ENCODE assay signal across 39 cellular contexts in genomic region chr3:139322346-139322745, GRCh38.
"Had no signal": no experiment of that assay in that cellular context is flagged by ENCODE, and none has a peak within 500 bp of the region (broad histone marks: within the 10 kb centered on the region; RNA-seq: fewer than 3 reads in every experiment).

No MANE protein-coding gene starts in this region.

- H3K9me3 Mint-ChIP-seq: activated B cell treated with CpG ODN at 0.5 μM for 24 hours; activated CD4-positive, alpha-beta memory T cell treated with anti-CD3 and anti-CD28 coated beads for 36 hours; activated CD4-positive, alpha-beta T cell treated with anti-CD3 and anti-CD28 coated beads, Interleukin-2, amount 10 ng/mL, durations not matched to agents 24 days and 14 days; activated CD8-positive, alpha-beta T cell treated with anti-CD3 and anti-CD28 coated beads for 36 hours; activated naive CD4-positive, alpha-beta T cell treated with anti-CD3 and anti-CD28 coated beads for 36 hours; activated naive CD4-positive, alpha-beta T cell treated with anti-CD3 and anti-CD28 coated beads, Interleukin-2, amount 50 U/mL, for 72 hours; activated naive CD8-positive, alpha-beta T cell treated with anti-CD3 and anti-CD28 coated beads for 36 hours; activated T-cell treated with anti-CD3 and anti-CD28 coated beads, Interleukin-2, amount 50 U/mL, for 4 hours; activated T-cell treated with anti-CD3 and anti-CD28 coated beads, Interleukin-2, amount 50 U/mL, for 72 hours; activated T-helper 1 cell treated with anti-CD3 and anti-CD28 coated beads, Interleukin-12 subunit alpha, Interleukin-12 subunit beta, Interleukin-2, Interleukin-4 antibody, amounts not matched to agents 30 ng/mL and 10 ng/mL and 1 ng/mL, durations not matched to agents 14 hours and 24 hours and 36 hours; activated T-helper 17 cell treated with anti-CD3 and anti-CD28 coated beads, Interleukin-2, amount 50 U/mL, for 72 hours; central memory CD8-positive, alpha-beta T cell; T-helper 1 cell treated with Interleukin-12 subunit alpha and Interleukin-12 subunit beta and Interleukin-4 antibody, amounts not matched to agents 30 μg/mL and 1 μg/mL, for 36 hours; T-helper 2 cell treated with Interferon-gamma antibody and Interleukin-4, amounts not matched to agents 5 μg/mL and 100 μg/mL, for 36 hours had no signal

- H3K27me3 ChIP-seq: adrenal gland, body of pancreas, brain microvascular endothelial cell had no signal

- H3K36me3 Mint-ChIP-seq: activated CD4-positive, alpha-beta memory T cell treated with anti-CD3 and anti-CD28 coated beads for 36 hours; activated naive CD4-positive, alpha-beta T cell treated with anti-CD3 and anti-CD28 coated beads, Interleukin-2, amount 50 U/mL, for 72 hours; activated naive CD8-positive, alpha-beta T cell treated with anti-CD3 and anti-CD28 coated beads for 36 hours had no signal

- H3K4me3 ChIP-seq: adrenal gland, body of pancreas, breast epithelium had no signal

- DNase-seq: activated B cell treated with CpG ODN at 0.5 μM for 24 hours; activated CD4-positive, alpha-beta memory T cell treated with anti-CD3 and anti-CD28 coated beads for 36 hours; activated CD4-positive, alpha-beta T cell treated with anti-CD3 and anti-CD28 coated beads for 4 hours; activated CD4-positive, alpha-beta T cell treated with anti-CD3 and anti-CD28 coated beads, Interleukin-2, amount 10 ng/mL, durations not matched to agents 24 days and 14 days; activated CD4-positive, alpha-beta T cell treated with anti-CD3 and anti-CD28 coated beads, Interleukin-2, amount 50 U/mL, for 1 hour; activated CD4-positive, alpha-beta T cell treated with anti-CD3 and anti-CD28 coated beads, Interleukin-2, amount 50 U/mL, for 4 hours; activated CD4-positive, CD25-positive, alpha-beta regulatory T cell treated with anti-CD3 and anti-CD28 coated beads, Interleukin-2, amount 50 U/mL, for 72 hours; activated CD8-positive, alpha-beta memory T cell treated with anti-CD3 and anti-CD28 coated beads, Interleukin-2, amount 50 U/mL, for 4 hours; activated CD8-positive, alpha-beta T cell treated with anti-CD3 and anti-CD28 coated beads for 36 hours; activated effector memory CD4-positive, alpha-beta T cell treated with anti-CD3 and anti-CD28 coated beads, Interleukin-2, amount 50 U/mL, for 16 hours; activated gamma-delta T cell treated with Interleukin-2 at 50 U/mL for 16 hours; activated naive CD4-positive, alpha-beta T cell; activated naive CD4-positive, alpha-beta T cell treated with anti-CD3 and anti-CD28 coated beads for 36 hours; activated naive CD4-positive, alpha-beta T cell treated with anti-CD3 and anti-CD28 coated beads, Interleukin-2, amount 50 U/mL, for 16 hours; activated naive CD8-positive, alpha-beta T cell treated with anti-CD3 and anti-CD28 coated beads for 36 hours; activated T-cell treated with anti-CD3 and anti-CD28 coated beads for 4 hours; activated T-cell treated with anti-CD3 and anti-CD28 coated beads, Interleukin-2, amount 50 U/mL, for 1 hour; activated T-cell treated with anti-CD3 and anti-CD28 coated beads, Interleukin-2, amount 50 U/mL, for 4 hours; activated T-cell treated with anti-CD3 and anti-CD28 coated beads, Interleukin-2, amount 50 U/mL, for 72 hours; amniotic stem cell; aorta; brain microvascular endothelial cell; caudate nucleus; cerebellar nuclear complex; T-helper 1 cell; T-helper 2 cell; T-helper 9 cell had no signal

- ATAC-seq: activated CD8-positive, alpha-beta T cell treated with anti-CD3 and anti-CD28 coated beads for 36 hours; activated naive CD4-positive, alpha-beta T cell treated with anti-CD3 and anti-CD28 coated beads, Interleukin-2, amount 50 U/mL, for 72 hours; activated T-cell treated with anti-CD3 and anti-CD28 coated beads, Interleukin-2, amount 50 U/mL, for 4 hours; activated T-cell treated with anti-CD3 and anti-CD28 coated beads, Interleukin-2, amount 50 U/mL, for 72 hours; activated T-helper 17 cell treated with anti-CD3 and anti-CD28 coated beads, Interleukin-2, amount 50 U/mL, for 72 hours; body of pancreas had no signal

- H3K36me3 ChIP-seq: adrenal gland, brain microvascular endothelial cell, breast epithelium had no signal

- H3K4me3 Mint-ChIP-seq: activated B cell treated with CpG ODN at 0.5 μM for 24 hours; activated CD4-positive, alpha-beta memory T cell treated with anti-CD3 and anti-CD28 coated beads for 36 hours; activated CD4-positive, alpha-beta T cell treated with anti-CD3 and anti-CD28 coated beads, Interleukin-2, amount 10 ng/mL, durations not matched to agents 24 days and 14 days; activated CD8-positive, alpha-beta T cell treated with anti-CD3 and anti-CD28 coated beads for 36 hours; activated naive CD4-positive, alpha-beta T cell treated with anti-CD3 and anti-CD28 coated beads for 36 hours; activated naive CD8-positive, alpha-beta T cell treated with anti-CD3 and anti-CD28 coated beads for 36 hours; activated T-cell treated with anti-CD3 and anti-CD28 coated beads, Interleukin-2, amount 50 U/mL, for 4 hours; activated T-cell treated with anti-CD3 and anti-CD28 coated beads, Interleukin-2, amount 50 U/mL, for 72 hours; activated T-helper 1 cell treated with anti-CD3 and anti-CD28 coated beads, Interleukin-12 subunit alpha, Interleukin-12 subunit beta, Interleukin-2, Interleukin-4 antibody, amounts not matched to agents 30 ng/mL and 10 ng/mL and 1 ng/mL, durations not matched to agents 14 hours and 24 hours and 36 hours; activated T-helper 17 cell treated with anti-CD3 and anti-CD28 coated beads, Interleukin-2, amount 50 U/mL, for 72 hours; central memory CD8-positive, alpha-beta T cell; T-helper 1 cell treated with Interleukin-12 subunit alpha and Interleukin-12 subunit beta and Interleukin-4 antibody, amounts not matched to agents 30 μg/mL and 1 μg/mL, for 36 hours; T-helper 2 cell treated with Interferon-gamma antibody and Interleukin-4, amounts not matched to agents 5 μg/mL and 100 μg/mL, for 36 hours had no signal

- H3K27ac Mint-ChIP-seq: activated B cell treated with CpG ODN at 0.5 μM for 24 hours; activated CD4-positive, alpha-beta memory T cell treated with anti-CD3 and anti-CD28 coated beads for 36 hours; activated CD4-positive, alpha-beta T cell treated with anti-CD3 and anti-CD28 coated beads, Interleukin-2, amount 10 ng/mL, durations not matched to agents 24 days and 14 days; activated CD8-positive, alpha-beta T cell treated with anti-CD3 and anti-CD28 coated beads for 36 hours; activated naive CD4-positive, alpha-beta T cell treated with anti-CD3 and anti-CD28 coated beads for 36 hours; activated naive CD4-positive, alpha-beta T cell treated with anti-CD3 and anti-CD28 coated beads, Interleukin-2, amount 50 U/mL, for 72 hours; activated naive CD8-positive, alpha-beta T cell treated with anti-CD3 and anti-CD28 coated beads for 36 hours; activated T-cell treated with anti-CD3 and anti-CD28 coated beads, Interleukin-2, amount 50 U/mL, for 72 hours; activated T-helper 1 cell treated with anti-CD3 and anti-CD28 coated beads, Interleukin-12 subunit alpha, Interleukin-12 subunit beta, Interleukin-2, Interleukin-4 antibody, amounts not matched to agents 30 ng/mL and 10 ng/mL and 1 ng/mL, durations not matched to agents 14 hours and 24 hours and 36 hours; activated T-helper 17 cell treated with anti-CD3 and anti-CD28 coated beads, Interleukin-2, amount 50 U/mL, for 72 hours; T-helper 1 cell treated with Interleukin-12 subunit alpha and Interleukin-12 subunit beta and Interleukin-4 antibody, amounts not matched to agents 30 μg/mL and 1 μg/mL, for 36 hours; T-helper 2 cell treated with Interferon-gamma antibody and Interleukin-4, amounts not matched to agents 5 μg/mL and 100 μg/mL, for 36 hours had no signal

- H3K27ac ChIP-seq: adrenal gland, body of pancreas, brain microvascular endothelial cell, breast epithelium, VCaP had no signal

- H3K4me1 Mint-ChIP-seq: activated B cell treated with CpG ODN at 0.5 μM for 24 hours; activated CD4-positive, alpha-beta T cell treated with anti-CD3 and anti-CD28 coated beads, Interleukin-2, amount 10 ng/mL, durations not matched to agents 24 days and 14 days; activated naive CD8-positive, alpha-beta T cell treated with anti-CD3 and anti-CD28 coated beads for 36 hours; activated T-helper 17 cell treated with anti-CD3 and anti-CD28 coated beads, Interleukin-2, amount 50 U/mL, for 72 hours; central memory CD8-positive, alpha-beta T cell had no signal

- H3K4me1 ChIP-seq: adrenal gland, breast epithelium had no signal

- H3K27me3 Mint-ChIP-seq: activated CD4-positive, alpha-beta memory T cell treated with anti-CD3 and anti-CD28 coated beads for 36 hours; activated CD8-positive, alpha-beta T cell treated with anti-CD3 and anti-CD28 coated beads for 36 hours; activated naive CD8-positive, alpha-beta T cell treated with anti-CD3 and anti-CD28 coated beads for 36 hours; activated T-helper 17 cell treated with anti-CD3 and anti-CD28 coated beads, Interleukin-2, amount 50 U/mL, for 72 hours had no signal

- FAIRE-seq: astrocyte, TTC549 had no signal

- H3K9me3 ChIP-seq: adrenal gland, body of pancreas, breast epithelium had no signal
